Comparison of ENCODE assay signal across 8 cellular contexts in genomic region chrX:49106930-49107329, GRCh38. TPM values are rescaled to one million over a fixed set of nuclear protein-coding genes. Genes with fewer than 3 reads are reported as not detected.
DNase-seq lines count a peak whose midpoint lies in the region; ATAC-seq and TF ChIP-seq lines count a peak whose summit lies in the region.

No MANE protein-coding gene starts in this region.

- H3K36me3 ChIP-seq in mesenchymal stem cell (ENCODE audit: control insufficient read depth in 1 of 2, insufficient read depth in 2 of 2, low read depth in 1 of 2, low read length in 2 of 2), result peaks cover 13 to 18% of the 10 kb centered on the region in 2 experiments

- no peak overlapping the region for H3K14ac ChIP-seq in mesenchymal stem cell (ENCODE audit: low read length in 2 of 2)

- peaks cover 0 to 4% of the 10 kb centered on the region in 2 experiments for H3K27me3 ChIP-seq in mesenchymal stem cell (ENCODE audit: control insufficient read depth in 1 of 2, insufficient read depth in 1 of 2, low read length in 2 of 2)

- ATAC-seq in HG03045 (IDR thresholded peaks at IDR 0.05; ENCODE audit: unreplicated experiment) (no peak), HG03378 (IDR thresholded peaks at IDR 0.05; ENCODE audit: unreplicated experiment) (no peak)

- H2BK120ac ChIP-seq in mesenchymal stem cell (ENCODE audit: low read depth, low read length), result no peak overlapping the region

- no peaks in the 10 kb centered on the region for H3K4me1 ChIP-seq in mesenchymal stem cell (ENCODE audit: control insufficient read depth, insufficient read depth, low read depth, low read length)

- no peak overlapping the region for H4K91ac ChIP-seq in mesenchymal stem cell (ENCODE audit: low read length)

- H3K79me1 ChIP-seq in mesenchymal stem cell (replicated peaks; ENCODE audit: low read length, poor library complexity, severe bottlenecking), result no peaks in the 10 kb centered on the region

- no peak overlapping the region for H3K9ac ChIP-seq in mesenchymal stem cell (ENCODE audit: low read length)

- H3K18ac ChIP-seq in mesenchymal stem cell (ENCODE audit: low read depth in 1 of 2, low read length in 2 of 2), result no peak overlapping the region

- H3K23ac ChIP-seq in mesenchymal stem cell (ENCODE audit: low read length in 2 of 2), result no peak overlapping the region

- no peak overlapping the region for H2BK5ac ChIP-seq in mesenchymal stem cell (ENCODE audit: low read depth, low read length, poor library complexity, severe bottlenecking)

- H3K4me2 ChIP-seq in mesenchymal stem cell (ENCODE audit: low read length, poor library complexity, severe bottlenecking), result no peak overlapping the region

- H3K4me3 ChIP-seq in NB4 (ENCODE audit: low read depth, low read length) (no peak overlapping the region), mesenchymal stem cell (ENCODE audit: insufficient read depth in 1 of 2, low read depth in 1 of 2, low read length in 2 of 2) (no peak overlapping the region)

- no peak overlapping the region for H3K4ac ChIP-seq in mesenchymal stem cell (ENCODE audit: low read depth in 1 of 2, low read length in 2 of 2)

- DNase-seq in SIG-M5 treated with dmso at 0.1 percent for 504 hours (lab: John Stamatoyannopoulos, UW; ENCODE audit: unreplicated experiment) (peak; percentile 39), SIG-M5 (lab: John Stamatoyannopoulos, UW) (no peak), NB4 (ENCODE audit: low read depth) (peak; percentile 52), dermis microvascular lymphatic vessel endothelial cell (ENCODE audit: low read depth in 2 of 2) (peak; percentile 42 to 63), mesenchymal stem cell (peak; percentile 57), NK-92 (lab: John Stamatoyannopoulos, UW; ENCODE audit: unreplicated experiment) (no peak)

- no peak overlapping the region for H2BK12ac ChIP-seq in mesenchymal stem cell (ENCODE audit: low read length in 2 of 2)

- no peak for TF ChIP-seq CTCF in NB4 (IDR thresholded peaks at IDR 0.05; ENCODE audit: low read depth, low read length)

- no peak overlapping the region for H3K27ac ChIP-seq in mesenchymal stem cell (ENCODE audit: low read length, poor library complexity, severe bottlenecking)

- H3K9me3 ChIP-seq in mesenchymal stem cell (ENCODE audit: control insufficient read depth, low read length), result no peaks in the 10 kb centered on the region

- no peak overlapping the region for H2BK15ac ChIP-seq in mesenchymal stem cell (ENCODE audit: low read depth, poor library complexity, severe bottlenecking)

- no peak overlapping the region for H2AFZ ChIP-seq in mesenchymal stem cell (ENCODE audit: low read depth, low read length)

- TF ChIP-seq POLR2A in NB4 (IDR thresholded peaks at IDR 0.05; ENCODE audit: extremely low read depth, insufficient read length), result no peak

- H4K8ac ChIP-seq in mesenchymal stem cell (ENCODE audit: low read length), result no peak overlapping the region

- no peak overlapping the region for H2AK5ac ChIP-seq in mesenchymal stem cell (ENCODE audit: low read length, severe bottlenecking)

- WGBS in mesenchymal stem cell, result 51% methylated on average over 6 of the region's 7 CpGs

RNA-seq across cellular contexts. Expression of gene GPKOW, which starts 16.6 kb away (rescaled TPM):
- total RNA-seq in dermis microvascular lymphatic vessel endothelial cell, result 16.8 and 19.1 TPM in 2 replicates
- polyA plus RNA-seq in mesenchymal stem cell (2013, experiment 1 of 2), result 13.7 TPM
- 13.6 TPM for polyA plus RNA-seq in mesenchymal stem cell (2013, experiment 2 of 2)

RNA-seq across cellular contexts. Expression of gene WDR45, which starts 27.2 kb away (rescaled TPM):
- 16.0 and 18.7 TPM in 2 replicates for total RNA-seq in dermis microvascular lymphatic vessel endothelial cell
- 55.5 TPM for polyA plus RNA-seq in mesenchymal stem cell (2013, experiment 1 of 2)
- polyA plus RNA-seq in mesenchymal stem cell (2013, experiment 2 of 2), result 52.6 TPM

RNA-seq across cellular contexts. Expression of gene PRAF2, which starts 33.1 kb away (rescaled TPM):
- 2.8 and 5.4 TPM in 2 replicates for total RNA-seq in dermis microvascular lymphatic vessel endothelial cell
- polyA plus RNA-seq in mesenchymal stem cell (2013, experiment 1 of 2), result 124 TPM
- 128 TPM for polyA plus RNA-seq in mesenchymal stem cell (2013, experiment 2 of 2)

RNA-seq across cellular contexts. Expression of gene CCDC120, which starts 48.1 kb away (rescaled TPM):
- 0.39 and 1.6 TPM in 2 replicates for total RNA-seq in dermis microvascular lymphatic vessel endothelial cell
- polyA plus RNA-seq in mesenchymal stem cell (2013, experiment 1 of 2), result 4.3 TPM
- 4.0 TPM for polyA plus RNA-seq in mesenchymal stem cell (2013, experiment 2 of 2)

RNA-seq across cellular contexts. Expression of gene MAGIX, which starts 55.6 kb away (rescaled TPM):
- total RNA-seq in dermis microvascular lymphatic vessel endothelial cell, result 0.39 and 0.51 TPM in 2 replicates
- polyA plus RNA-seq in mesenchymal stem cell (2013, experiment 1 of 2), result 0.83 TPM
- polyA plus RNA-seq in mesenchymal stem cell (2013, experiment 2 of 2), result 0.66 TPM

Comparison
In these comparisons a context has a peak if more than half of its experiments do, and no peak if none do; other contexts are left out.
1. DNase-seq: peak in SIG-M5 treated with dmso at 0.1 percent for 504 hours (single experiment), NB4 (single experiment), dermis microvascular lymphatic vessel endothelial cell (2 of 2) and mesenchymal stem cell (single experiment); none in SIG-M5 (single experiment) and NK-92 (single experiment).